Comparison of ENCODE assay signal across 22 cellular contexts in the genomic region with DNA sequence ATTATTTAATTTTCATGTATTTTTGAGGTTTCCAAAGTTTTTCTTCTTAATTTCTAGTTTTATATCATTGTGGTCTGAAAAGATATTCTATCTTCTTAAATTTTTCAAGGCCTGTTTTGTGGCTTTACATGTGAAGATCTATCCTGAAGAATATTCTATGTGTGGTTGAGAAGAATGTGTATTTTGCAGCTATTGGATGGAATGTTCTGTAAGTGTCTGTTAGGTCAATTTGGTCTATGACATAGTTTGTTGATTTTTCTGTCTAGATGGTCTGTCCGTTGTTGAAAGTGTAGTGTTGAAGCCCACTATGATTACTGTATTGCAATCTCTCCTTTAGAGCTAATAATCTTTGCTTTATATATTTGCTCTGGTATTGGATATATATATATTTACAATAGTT.
DNase-seq lines count a peak whose midpoint lies in the region; ATAC-seq and TF ChIP-seq lines count a peak whose summit lies in the region.
"Had no signal": no experiment of that assay in that cellular context is flagged by ENCODE, and none has a peak within 500 bp of the region (broad histone marks: within the 10 kb centered on the region; RNA-seq: fewer than 3 reads in every experiment).

No MANE protein-coding gene starts in this region.

- no peaks in the 10 kb centered on the region for H3K36me3 ChIP-seq in smooth muscle cell (ENCODE audit: low read depth)
- H3K36me3 ChIP-seq: BLaER1 treated with 17β-estradiol and CSF1 and Interleukin-3, amounts not matched to agents 10 nM and 100 nM had no signal

- no peaks in the 10 kb centered on the region for H3K79me2 ChIP-seq in smooth muscle cell (ENCODE audit: low read depth)

- DNase-seq in HT1080 (ENCODE audit: low read depth), result peak; percentile 49
- peak; percentile 64 for DNase-seq in astrocyte of the cerebellum (ENCODE audit: low read depth)
- peak; percentile 34 for DNase-seq in fibroblast of mammary gland (ENCODE audit: low read depth)
- no peak for DNase-seq in smooth muscle cell (lab: John Stamatoyannopoulos, UW; ENCODE audit: unreplicated experiment)
- DNase-seq in NCI-H526 treated with DMSO at 0.1 percent for 48 hours (lab: John Stamatoyannopoulos, UW), result no peak
- no peak for DNase-seq in Ammon's horn (ENCODE audit: low spot score)
- DNase-seq: CD4-positive, alpha-beta T cell; COR-L47; DMS53; MV-4-11; NCI-H1105 treated with DMSO at 0.1 percent for 48 hours; NCI-H146; NCI-H2029 treated with DMSO at 0.1 percent for 48 hours; NCI-H446 treated with DMSO at 0.1 percent for 48 hours; NCI-H526; SHP77 treated with DMSO at 0.1 percent for 48 hours had no signal

- H3F3A ChIP-seq in smooth muscle cell (ENCODE audit: low read depth), result no peaks in the 10 kb centered on the region

- no peaks in the 10 kb centered on the region for H3K9me3 ChIP-seq in smooth muscle cell (replicated peaks; ENCODE audit: low read depth)

- H4K20me1 ChIP-seq in smooth muscle cell (ENCODE audit: low read depth), result no peaks in the 10 kb centered on the region
- H4K20me1 ChIP-seq: BLaER1 treated with 17β-estradiol and CSF1 and Interleukin-3, amounts not matched to agents 10 nM and 100 nM had no signal

- in situ Hi-C loops in astrocyte of the cerebellum (cut with HindIII; ENCODE audit: low sequenced_read_pairs), result no loop called here

- 57% methylated on average over 1 of the region's 1 CpG for WGBS in smooth muscle cell (ENCODE audit: low lambda C conversion rate)

- no peak for TF ChIP-seq CTCF in astrocyte of the cerebellum (IDR thresholded peaks at IDR 0.05; ENCODE audit: low read depth, low read length, missing control alignments)
- no peak for TF ChIP-seq CTCF in fibroblast of mammary gland (conservative IDR thresholded peaks at IDR 0.05; ENCODE audit: control insufficient read depth, insufficient read depth, low read depth, low read length)
- TF ChIP-seq CTCF in smooth muscle cell (IDR thresholded peaks at IDR 0.05; ENCODE audit: borderline replicate concordance, insufficient read depth, poor library complexity, severe bottlenecking), result no peak

- no peak overlapping the region for H3K4me2 ChIP-seq in smooth muscle cell
- H3K4me2 ChIP-seq: BLaER1 treated with 17β-estradiol and CSF1 and Interleukin-3, amounts not matched to agents 10 nM and 100 nM had no signal

- no peak for ATAC-seq in GM18867 (IDR thresholded peaks at IDR 0.05; ENCODE audit: unreplicated experiment)
- ATAC-seq: GM12878, HCT116, Panc1 had no signal

- H3K4me1 ChIP-seq in smooth muscle cell (ENCODE audit: low read depth), result no peaks in the 10 kb centered on the region

- H3K27ac ChIP-seq in smooth muscle cell (ENCODE audit: low read depth), result peak overlapping the region; percentile 57
- H3K27ac ChIP-seq: BLaER1 treated with 17β-estradiol and CSF1 and Interleukin-3, amounts not matched to agents 10 nM and 100 nM; HL-60 had no signal

- H2AFZ ChIP-seq in smooth muscle cell (ENCODE audit: low read depth), result no peak overlapping the region

- H3K4me3 ChIP-seq in astrocyte of the cerebellum (ENCODE audit: low read depth, low read length) (no peak overlapping the region), fibroblast of mammary gland (ENCODE audit: control insufficient read depth, low read depth, low read length) (no peak overlapping the region), smooth muscle cell (no peak overlapping the region)
- H3K4me3 ChIP-seq: BLaER1 treated with 17β-estradiol and CSF1 and Interleukin-3, amounts not matched to agents 10 nM and 100 nM; GM12878 had no signal

- no peaks in the 10 kb centered on the region for H3K27me3 ChIP-seq in smooth muscle cell (ENCODE audit: low read depth)
- H3K27me3 ChIP-seq: BLaER1 treated with 17β-estradiol and CSF1 and Interleukin-3, amounts not matched to agents 10 nM and 100 nM had no signal

- no peak overlapping the region for H3K9ac ChIP-seq in smooth muscle cell (ENCODE audit: low read depth)
- H3K9ac ChIP-seq: BLaER1 treated with 17β-estradiol and CSF1 and Interleukin-3, amounts not matched to agents 10 nM and 100 nM had no signal

Comparison
In these comparisons a context has a peak if more than half of its experiments do, and no peak if none do; other contexts are left out.
1. DNase-seq: peak in HT1080 (single experiment), astrocyte of the cerebellum (single experiment) and fibroblast of mammary gland (single experiment); none in smooth muscle cell (single experiment), NCI-H526 treated with DMSO at 0.1 percent for 48 hours (single experiment) and Ammon's horn (single experiment).